In genomic region chr21:34889537-34890257, GRCh38 we compare ENCODE assay signal across 8 cellular contexts.
DNase-seq lines count a peak whose midpoint lies in the region; TF ChIP-seq lines count a peak whose summit lies in the region.

No MANE protein-coding gene starts in this region.

- peak overlapping the region; percentile 61 for H3K4me3 ChIP-seq in GM12864 (ENCODE audit: low read depth, low read length)
- peak overlapping the region; percentile 70 for H3K4me3 ChIP-seq in MG63
- peak overlapping the region; percentile 89 for H3K4me3 ChIP-seq in astrocyte of the cerebellum (ENCODE audit: low read depth, low read length)
- H3K4me3 ChIP-seq in iPS-18a (ENCODE audit: low read length) = peak overlapping the region; percentile 68
- H3K4me3 ChIP-seq in spleen = peak overlapping the region; percentile 60 to 96 (median 88)

- 0 out of 2 replicates have a peak overlapping the region, but pooled peaks have one; percentile 48 for H3K14ac ChIP-seq in H9 (ENCODE audit: insufficient read depth, low read length)

- TF ChIP-seq CTCF in GM12864 (IDR thresholded peaks at IDR 0.05; ENCODE audit: low read depth, low read length, missing control alignments) = peak; percentile 76
- peak; percentile 90 for TF ChIP-seq CTCF in H9 (conservative IDR thresholded peaks at IDR 0.05)
- TF ChIP-seq CTCF in astrocyte of the cerebellum (IDR thresholded peaks at IDR 0.05; ENCODE audit: low read depth, low read length, missing control alignments) = peak; percentile 57
- peak; percentile 32 to 98 (median 94) for TF ChIP-seq CTCF in spleen (IDR thresholded peaks at IDR 0.05 in 8 of 11, conservative IDR thresholded peaks at IDR 0.05 in 3 of 11)

- no peak overlapping the region for H3K27ac ChIP-seq in H9 (ENCODE audit: insufficient read length, low read depth, low read length)
- no peak overlapping the region for H3K27ac ChIP-seq in iPS-18a (ENCODE audit: low read length)
- H3K27ac ChIP-seq in spleen = peak overlapping the region; percentile 84 to 98 (median 95)

- H3K9me3 ChIP-seq in H9 (ENCODE audit: control insufficient read depth, low read depth, low read length) (no peaks in the 10 kb centered on the region), MG63 (no peaks in the 10 kb centered on the region), iPS-18a (ENCODE audit: control insufficient read depth, low read depth, low read length) (no peaks in the 10 kb centered on the region), spleen (no peaks in the 10 kb centered on the region)

- H3K36me3 ChIP-seq in MG63 = peaks cover 13% of the 10 kb centered on the region
- no peaks in the 10 kb centered on the region for H3K36me3 ChIP-seq in iPS-18a (ENCODE audit: control insufficient read depth, low read depth, low read length)
- H3K36me3 ChIP-seq in spleen = no peaks in the 10 kb centered on the region

- no peak overlapping the region for H3K18ac ChIP-seq in H9 (ENCODE audit: insufficient read length, low read depth, low read length)

- WGBS in H9 (ENCODE audit: extremely low coverage, insufficient read length, low lambda C conversion rate) = no CpG with 5 or more reads among the region's 91 CpGs
- 1% methylated on average over 49 to 91 of the region's 91 CpGs for WGBS in spleen, 5 donors

- H2BK20ac ChIP-seq in H9 (ENCODE audit: low read depth, low read length, poor library complexity, severe bottlenecking) = no peak overlapping the region

- H3T11ph ChIP-seq in H9 (ENCODE audit: low read length) = no peak overlapping the region

- no peak overlapping the region for H3K27ac Mint-ChIP-seq in H9

- no peak overlapping the region for H3K4ac ChIP-seq in H9 (ENCODE audit: low read depth, low read length)

- H3K23me2 ChIP-seq in H9 (ENCODE audit: insufficient read length, low read depth, low read length, poor library complexity, severe bottlenecking) = peaks cover 21% of the 10 kb centered on the region

- TF ChIP-seq POLR2A in spleen (IDR thresholded peaks at IDR 0.05) = no peak

- no peaks in the 10 kb centered on the region for H3K79me1 ChIP-seq in H9 (ENCODE audit: insufficient read depth, low read depth, low read length, poor library complexity, severe bottlenecking)

- H3K9me3 Mint-ChIP-seq in H9 = peaks cover 0 to 3% of the 10 kb centered on the region in 2 experiments; a peak in 2 of 5 replicates

- H3K4me1 Mint-ChIP-seq in H9 = peaks cover 31% of the 10 kb centered on the region in 2 experiments

- peak overlapping the region; percentile 72 to 90 for H3K4me3 Mint-ChIP-seq in H9

- H3K4me1 ChIP-seq in H9 (ENCODE audit: insufficient read depth, low read length) = no peaks in the 10 kb centered on the region
- H3K4me1 ChIP-seq in iPS-18a (ENCODE audit: control insufficient read depth, low read depth, low read length) = peaks cover 29% of the 10 kb centered on the region
- peaks cover 15 to 88% (median 49%) of the 10 kb centered on the region in 6 donors for H3K4me1 ChIP-seq in spleen

- no peak overlapping the region for H2BK12ac ChIP-seq in H9 (ENCODE audit: insufficient read length, low read depth, low read length)

- no peaks in the 10 kb centered on the region for H3K79me2 ChIP-seq in H9 (ENCODE audit: insufficient read depth, low read length)

- no peak overlapping the region for H3K23ac ChIP-seq in H9 (ENCODE audit: insufficient read length, low read depth, low read length)

- H3K27me3 ChIP-seq in H9 (ENCODE audit: insufficient read depth, low read length) (peaks cover 54% of the 10 kb centered on the region), MG63 (no peaks in the 10 kb centered on the region), iPS-18a (ENCODE audit: control insufficient read depth, insufficient read depth, low read length) (peaks cover 92% of the 10 kb centered on the region), spleen (replicated peaks in 1 of 7) (peaks cover 0 to 59% (median 14%) of the 10 kb centered on the region in 7 donors)

- no peaks in the 10 kb centered on the region for H4K20me1 ChIP-seq in H9 (ENCODE audit: control insufficient read depth, insufficient read depth, insufficient read length)

- H2AK5ac ChIP-seq in H9 (ENCODE audit: insufficient read length, low read length) = no peak overlapping the region

- no peak overlapping the region for H2AFZ ChIP-seq in H9 (ENCODE audit: low read length)

- H3K9ac ChIP-seq in H9 (ENCODE audit: extremely low read depth, insufficient read length, low read length) (no peak overlapping the region), iPS-18a (ENCODE audit: low read length) (peak overlapping the region; percentile 50)

- H3K4me2 ChIP-seq in H9 (ENCODE audit: insufficient read depth, insufficient read length, low read length) = peak overlapping the region; percentile 20

- H2BK5ac ChIP-seq in H9 (ENCODE audit: insufficient read length, low read length) = no peak overlapping the region

- in situ Hi-C loops in astrocyte of the cerebellum (cut with HindIII; ENCODE audit: low sequenced_read_pairs) = loop anchor here (10.0 kb wide), 1 partner anchor 945 kb away; no protein-coding TSS in a partner anchor

- no peak overlapping the region for H4K91ac ChIP-seq in H9 (ENCODE audit: insufficient read length, low read depth, low read length)

- H3K27me3 Mint-ChIP-seq in H9 (ENCODE audit: low read depth) = peaks cover 86% of the 10 kb centered on the region

- no peak overlapping the region for H2BK15ac ChIP-seq in H9 (ENCODE audit: low read depth, low read length)

- intact Hi-C loops in spleen (cut with DNase I; ENCODE audit: low total_unique reads) = loop anchor here (5.0 to 10.0 kb wide), 3 partner anchors 163 to 955 kb away; no protein-coding TSS in a partner anchor

- H2BK120ac ChIP-seq in H9 (ENCODE audit: low read depth, low read length, poor library complexity, severe bottlenecking) = no peak overlapping the region

- H3K36me3 Mint-ChIP-seq in H9 (ENCODE audit: insufficient read depth in 1 of 3, low read depth in 3 of 3) = no peaks in the 10 kb centered on the region; a peak in 1 of 7 replicates

- H3K56ac ChIP-seq in H9 (ENCODE audit: insufficient read length, low read depth, low read length) = no peak overlapping the region

- DNase-seq in GM12864 (ENCODE audit: low read depth) (no peak), H9 (peak; percentile 51), MG63 (peak; percentile 90), T-helper 2 cell (peak; percentile 53 to 87 (median 64)), astrocyte of the cerebellum (ENCODE audit: low read depth) (no peak), spleen (peak; percentile 97), superior temporal gyrus (ENCODE audit: extremely low spot score) (no peak)

- no peak overlapping the region for H4K8ac ChIP-seq in H9 (replicated peaks; ENCODE audit: insufficient read length, low read depth, low read length)

- no peak overlapping the region for H4K5ac ChIP-seq in H9 (ENCODE audit: insufficient read length, low read depth, low read length)

Comparison
In these comparisons a context has a peak if more than half of its experiments do, and no peak if none do; other contexts are left out.
1. DNase-seq: peak in H9 (single experiment), MG63 (single experiment), T-helper 2 cell (5 of 5) and spleen (single experiment); none in GM12864 (single experiment), astrocyte of the cerebellum (single experiment) and superior temporal gyrus (single experiment).
2. H3K27ac ChIP-seq: peak in spleen (8 of 8); none in H9 (single experiment) and iPS-18a (single experiment).
3. Peak in every context shown above with its lines, with median percentiles within 50 percentile points of each other: H3K4me3 ChIP-seq and CTCF ChIP-seq.